In the genomic region with DNA sequence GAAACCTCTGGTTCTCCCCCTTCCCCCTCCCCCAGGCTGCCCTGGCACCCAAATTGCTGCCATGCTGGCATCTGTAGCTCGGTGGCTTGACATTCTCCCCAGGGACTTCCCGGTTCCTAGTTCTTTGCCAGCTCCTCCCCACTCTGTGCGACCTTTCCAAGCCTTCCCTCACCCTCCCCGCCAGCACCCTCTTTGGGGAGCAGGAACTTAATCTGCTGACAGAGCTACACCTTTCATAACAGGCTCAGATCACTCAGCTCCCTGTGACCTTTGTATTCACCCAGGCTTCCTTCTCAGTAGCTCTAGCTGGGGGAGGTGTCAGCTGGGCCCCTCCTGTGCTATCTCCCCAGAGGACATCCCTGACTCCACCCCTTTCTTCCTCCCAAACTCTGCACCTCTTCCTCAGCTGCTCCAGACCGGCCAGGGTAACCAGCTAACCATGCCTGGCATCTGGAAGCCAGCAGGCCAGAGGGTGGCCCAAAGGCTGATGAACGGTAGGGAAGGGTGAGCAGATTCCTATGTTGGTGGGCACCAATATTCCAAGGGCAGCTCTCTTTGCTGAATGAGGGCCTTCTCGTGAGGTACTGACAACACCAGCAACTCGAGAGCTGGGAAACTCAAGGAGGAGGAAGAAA, we compare ENCODE assay signal across 8 cellular contexts. TPM values are rescaled to one million over a fixed set of nuclear protein-coding genes. Genes with fewer than 3 reads are reported as not detected.
DNase-seq lines count a peak whose midpoint lies in the region; ATAC-seq and TF ChIP-seq lines count a peak whose summit lies in the region.

No MANE protein-coding gene starts in this region.

- peaks cover 31% of the 10 kb centered on the region for H3K4me1 ChIP-seq in cardiac muscle cell (ENCODE audit: low read depth)

- H3K27me3 Mint-ChIP-seq in activated T-cell treated with anti-CD3 and anti-CD28 coated beads, Interleukin-2, amount 50 U/mL, for 72 hours (ENCODE audit: low read depth): peaks cover 7% of the 10 kb centered on the region
- H3K27me3 Mint-ChIP-seq in activated T-cell treated with anti-CD3 and anti-CD28 coated beads, Interleukin-2, amount 50 U/mL, for 4 hours (ENCODE audit: low read depth): no peaks in the 10 kb centered on the region
- no peaks in the 10 kb centered on the region for H3K27me3 Mint-ChIP-seq in stimulated activated memory B cell treated with anti-CD40 and anti-IgM and Interleukin-4, amounts not matched to agents 10 μg/mL and 1 μg/mL and 100 μg/mL, for 72 hours
- H3K27me3 Mint-ChIP-seq in CD14-positive monocyte (ENCODE audit: low read depth in 3 of 3): peaks cover 2 to 7% (median 5%) of the 10 kb centered on the region in 3 donors

- peak overlapping the region; percentile 4 for H3K27ac Mint-ChIP-seq in activated T-cell treated with anti-CD3 and anti-CD28 coated beads, Interleukin-2, amount 50 U/mL, for 72 hours
- H3K27ac Mint-ChIP-seq in stimulated activated memory B cell treated with anti-CD40 and anti-IgM and Interleukin-4, amounts not matched to agents 10 μg/mL and 1 μg/mL and 100 μg/mL, for 72 hours: peak overlapping the region; percentile 91
- peak overlapping the region in 3 of 7 donors; percentile 21 to 53 (median 44) for H3K27ac Mint-ChIP-seq in CD14-positive monocyte

- H3K27me3 ChIP-seq in cardiac muscle cell: no peaks in the 10 kb centered on the region

- H3K9ac ChIP-seq in SK-N-MC (ENCODE audit: insufficient read length): peak overlapping the region; percentile 13

- peaks cover 6 to 8% of the 10 kb centered on the region in 2 donors for H3K36me3 Mint-ChIP-seq in activated T-cell treated with anti-CD3 and anti-CD28 coated beads, Interleukin-2, amount 50 U/mL, for 72 hours (ENCODE audit: insufficient read depth in 2 of 2)
- H3K36me3 Mint-ChIP-seq in activated T-cell treated with anti-CD3 and anti-CD28 coated beads, Interleukin-2, amount 50 U/mL, for 4 hours (ENCODE audit: insufficient read depth): peaks cover 2% of the 10 kb centered on the region
- peaks cover 21% of the 10 kb centered on the region for H3K36me3 Mint-ChIP-seq in stimulated activated memory B cell treated with anti-CD40 and anti-IgM and Interleukin-4, amounts not matched to agents 10 μg/mL and 1 μg/mL and 100 μg/mL, for 72 hours
- H3K36me3 Mint-ChIP-seq in CD14-positive monocyte: peaks cover 4 to 10% of the 10 kb centered on the region in 2 donors

- DNase-seq in activated T-cell treated with anti-CD3 and anti-CD28 coated beads, Interleukin-2, amount 50 U/mL, for 72 hours: no peak
- no peak for DNase-seq in activated T-cell treated with anti-CD3 and anti-CD28 coated beads, Interleukin-2, amount 50 U/mL, for 4 hours
- DNase-seq in SK-N-MC (ENCODE audit: low read depth, low spot score): no peak
- DNase-seq in cardiac muscle cell (ENCODE audit: low read depth in 1 of 2, low spot score in 1 of 2): no peak
- DNase-seq in NCI-H748 (lab: John Stamatoyannopoulos, UW; ENCODE audit: unreplicated experiment): no peak
- no peak for DNase-seq in CD14-positive monocyte (ENCODE audit: low spot score)

- peaks cover 29% of the 10 kb centered on the region for H3K4me1 Mint-ChIP-seq in activated T-cell treated with anti-CD3 and anti-CD28 coated beads, Interleukin-2, amount 50 U/mL, for 72 hours (ENCODE audit: low read depth)
- peaks cover 25% of the 10 kb centered on the region for H3K4me1 Mint-ChIP-seq in activated T-cell treated with anti-CD3 and anti-CD28 coated beads, Interleukin-2, amount 50 U/mL, for 4 hours (ENCODE audit: low read depth)
- H3K4me1 Mint-ChIP-seq in stimulated activated memory B cell treated with anti-CD40 and anti-IgM and Interleukin-4, amounts not matched to agents 10 μg/mL and 1 μg/mL and 100 μg/mL, for 72 hours: peaks cover 52% of the 10 kb centered on the region
- peaks cover 24% of the 10 kb centered on the region for H3K4me1 Mint-ChIP-seq in CD14-positive monocyte

- H3K4me3 ChIP-seq in SK-N-MC (peak overlapping the region; percentile 60), cardiac muscle cell (no peak overlapping the region)

- H3K9me3 ChIP-seq in SK-N-MC (ENCODE audit: low read depth, low read length): no peaks in the 10 kb centered on the region
- no peaks in the 10 kb centered on the region for H3K9me3 ChIP-seq in cardiac muscle cell (ENCODE audit: low read depth)

- intact Hi-C loops in CD14-positive monocyte (cut with micrococcal nuclease): loop anchor here in 1 of 2 donors (5.0 kb wide), 1 partner anchor 57 kb away; a partner anchor contains a TSS

- TF ChIP-seq CTCF in cardiac muscle cell (IDR thresholded peaks at IDR 0.05; ENCODE audit: low read depth, low read length): no peak
- no peak for TF ChIP-seq CTCF in CD14-positive monocyte (IDR thresholded peaks at IDR 0.05)

- ATAC-seq in activated T-cell treated with anti-CD3 and anti-CD28 coated beads, Interleukin-2, amount 50 U/mL, for 72 hours (replicated peaks in 1 of 2): no peak
- no peak for ATAC-seq in activated T-cell treated with anti-CD3 and anti-CD28 coated beads, Interleukin-2, amount 50 U/mL, for 4 hours
- peak; percentile 46 for ATAC-seq in stimulated activated memory B cell treated with anti-CD40 and anti-IgM and Interleukin-4, amounts not matched to agents 10 μg/mL and 1 μg/mL and 100 μg/mL, for 72 hours
- ATAC-seq in HG03521 (IDR thresholded peaks at IDR 0.05; ENCODE audit: unreplicated experiment): no peak

- H3K36me3 ChIP-seq in SK-N-MC (ENCODE audit: insufficient read depth, low read length) (no peaks in the 10 kb centered on the region), cardiac muscle cell (no peaks in the 10 kb centered on the region)

- H3K4me3 Mint-ChIP-seq in activated T-cell treated with anti-CD3 and anti-CD28 coated beads, Interleukin-2, amount 50 U/mL, for 72 hours: peak overlapping the region; percentile 25 to 64
- H3K4me3 Mint-ChIP-seq in activated T-cell treated with anti-CD3 and anti-CD28 coated beads, Interleukin-2, amount 50 U/mL, for 4 hours: no peak overlapping the region
- peak overlapping the region; percentile 94 for H3K4me3 Mint-ChIP-seq in stimulated activated memory B cell treated with anti-CD40 and anti-IgM and Interleukin-4, amounts not matched to agents 10 μg/mL and 1 μg/mL and 100 μg/mL, for 72 hours
- H3K4me3 Mint-ChIP-seq in CD14-positive monocyte: peak overlapping the region in 1 of 2 donors; percentile 56

- H3K27ac ChIP-seq in SK-N-MC (peak overlapping the region; percentile 85), cardiac muscle cell (peak overlapping the region; percentile 97)

- no peaks in the 10 kb centered on the region for H3K9me3 Mint-ChIP-seq in activated T-cell treated with anti-CD3 and anti-CD28 coated beads, Interleukin-2, amount 50 U/mL, for 72 hours
- no peaks in the 10 kb centered on the region for H3K9me3 Mint-ChIP-seq in activated T-cell treated with anti-CD3 and anti-CD28 coated beads, Interleukin-2, amount 50 U/mL, for 4 hours
- H3K9me3 Mint-ChIP-seq in stimulated activated memory B cell treated with anti-CD40 and anti-IgM and Interleukin-4, amounts not matched to agents 10 μg/mL and 1 μg/mL and 100 μg/mL, for 72 hours: no peaks in the 10 kb centered on the region
- no peaks in the 10 kb centered on the region for H3K9me3 Mint-ChIP-seq in CD14-positive monocyte

RNA-seq across cellular contexts. Expression of a gene that starts 1.8 kb away (rescaled TPM):
- total RNA-seq in activated T-cell treated with anti-CD3 and anti-CD28 coated beads, Interleukin-2, amount 50 U/mL, for 72 hours: 10 to 100 TPM; 41.5 to 50.1 TPM
- total RNA-seq in activated T-cell treated with anti-CD3 and anti-CD28 coated beads, Interleukin-2, amount 50 U/mL, for 4 hours: 10 to 100 TPM; 45.9 to 50.1 (median 46.5) TPM
- 43.9 and 105 TPM in 2 replicates for total RNA-seq in cardiac muscle cell
- 234 and 265 TPM in 2 replicates for polyA plus RNA-seq in cardiac muscle cell
- polyA plus RNA-seq in CD14-positive monocyte: 100 to 1,000 TPM; 231 to 257 TPM

RNA-seq across cellular contexts. Expression of a gene that starts 6.4 kb away (rescaled TPM):
- 1 to 10 TPM; 1.6 to 3.5 TPM for total RNA-seq in activated T-cell treated with anti-CD3 and anti-CD28 coated beads, Interleukin-2, amount 50 U/mL, for 72 hours
- 1 to 10 TPM in 1 of 3 donors, under 1 TPM in 2; 0.60 to 1.2 (median 0.87) TPM for total RNA-seq in activated T-cell treated with anti-CD3 and anti-CD28 coated beads, Interleukin-2, amount 50 U/mL, for 4 hours
- 1.7 and 3.4 TPM in 2 replicates for total RNA-seq in cardiac muscle cell
- polyA plus RNA-seq in cardiac muscle cell (2.5 and 4.3 TPM in 2 replicates), CD14-positive monocyte (not detected)

RNA-seq across cellular contexts. Expression of a gene that starts 25.1 kb away (rescaled TPM):
- total RNA-seq in activated T-cell treated with anti-CD3 and anti-CD28 coated beads, Interleukin-2, amount 50 U/mL, for 72 hours: 100 to 1,000 TPM in 1 of 2 donors, 10 to 100 TPM in 1; 91.0 to 111 TPM
- 10 to 100 TPM; 85.8 to 99.4 (median 97.6) TPM for total RNA-seq in activated T-cell treated with anti-CD3 and anti-CD28 coated beads, Interleukin-2, amount 50 U/mL, for 4 hours
- 97.8 and 108 TPM in 2 replicates for total RNA-seq in cardiac muscle cell
- polyA plus RNA-seq in cardiac muscle cell: 40.7 and 45.1 TPM in 2 replicates
- polyA plus RNA-seq in CD14-positive monocyte: 1 to 10 TPM; 3.7 to 7.8 TPM

RNA-seq across cellular contexts. Expression of a gene that starts 52.8 kb away (rescaled TPM):
- 10 to 100 TPM in 1 of 2 donors, 1 to 10 TPM in 1; 5.8 to 12.4 TPM for total RNA-seq in activated T-cell treated with anti-CD3 and anti-CD28 coated beads, Interleukin-2, amount 50 U/mL, for 72 hours
- total RNA-seq in activated T-cell treated with anti-CD3 and anti-CD28 coated beads, Interleukin-2, amount 50 U/mL, for 4 hours: 1 to 10 TPM; 2.8 to 8.4 (median 7.7) TPM
- total RNA-seq in cardiac muscle cell: 5.0 and 7.0 TPM in 2 replicates
- polyA plus RNA-seq in cardiac muscle cell: 4.6 and 6.9 TPM in 2 replicates
- polyA plus RNA-seq in CD14-positive monocyte: not detected

RNA-seq across cellular contexts. Expression of a gene that starts 56.9 kb away (rescaled TPM):
- 10 to 100 TPM; 82.5 to 87.6 TPM for total RNA-seq in activated T-cell treated with anti-CD3 and anti-CD28 coated beads, Interleukin-2, amount 50 U/mL, for 72 hours
- total RNA-seq in activated T-cell treated with anti-CD3 and anti-CD28 coated beads, Interleukin-2, amount 50 U/mL, for 4 hours: 10 to 100 TPM; 39.0 to 48.0 (median 39.0) TPM
- 51.9 and 78.4 TPM in 2 replicates for total RNA-seq in cardiac muscle cell
- 107 and 127 TPM in 2 replicates for polyA plus RNA-seq in cardiac muscle cell
- 10 to 100 TPM; 38.7 to 44.4 TPM for polyA plus RNA-seq in CD14-positive monocyte
